ENCODE assay signal across 16 cellular contexts in the genomic region with DNA sequence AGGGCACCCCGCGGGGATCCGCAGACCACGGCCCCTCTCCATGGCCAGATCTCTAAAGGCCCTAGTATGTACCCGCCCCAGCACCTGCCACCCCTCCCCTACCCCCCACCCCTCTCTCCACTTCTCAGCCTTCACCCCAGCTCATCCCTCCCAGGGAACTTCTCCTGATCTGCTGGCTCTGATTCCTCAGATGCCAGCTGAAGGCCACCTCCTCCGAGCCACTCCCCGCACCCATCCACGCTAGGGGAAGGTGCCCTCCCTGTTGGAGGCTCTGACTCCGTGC. TPM values are rescaled to one million over a fixed set of nuclear protein-coding genes. Genes with fewer than 3 reads are reported as not detected.
DNase-seq lines count a peak whose midpoint lies in the region; ATAC-seq and TF ChIP-seq lines count a peak whose summit lies in the region.
"Had no signal": no experiment of that assay in that cellular context is flagged by ENCODE, and none has a peak within 500 bp of the region (broad histone marks: within the 10 kb centered on the region; RNA-seq: fewer than 3 reads in every experiment).

No MANE protein-coding gene starts in this region.

- no peak for TF ChIP-seq CTCF in natural killer cell (IDR thresholded peaks at IDR 0.05)

- H3K27me3 Mint-ChIP-seq in natural killer cell treated with Interleukin-12 subunit alpha and Interleukin-12 subunit beta and Interleukin-15 and Interleukin-18, amount 100 ng/mL, for 72 hours, result peaks cover 0 to 17% of the 10 kb centered on the region in 2 donors
- H3K27me3 Mint-ChIP-seq in natural killer cell (ENCODE audit: low read depth in 2 of 2), result peaks cover 23 to 32% of the 10 kb centered on the region in 2 donors

- intact Hi-C loops in natural killer cell (cut with micrococcal nuclease), result no loop called here
- intact Hi-C loops in sciatic nerve (cut with DNase I), result no loop called here

- no peak overlapping the region for H3K27ac Mint-ChIP-seq in natural killer cell treated with Interleukin-12 subunit alpha and Interleukin-12 subunit beta and Interleukin-15 and Interleukin-18, amount 100 ng/mL, for 72 hours
- H3K27ac Mint-ChIP-seq in natural killer cell, result no peak overlapping the region
- H3K27ac Mint-ChIP-seq: CD4-positive, alpha-beta T cell; GM23338 had no signal

- H3K4me3 Mint-ChIP-seq in natural killer cell treated with Interleukin-12 subunit alpha and Interleukin-12 subunit beta and Interleukin-15 and Interleukin-18, amount 100 ng/mL, for 72 hours, result no peak overlapping the region
- no peak overlapping the region for H3K4me3 Mint-ChIP-seq in natural killer cell
- H3K4me3 Mint-ChIP-seq: CD4-positive, alpha-beta T cell; GM23338 had no signal

- H3K9me3 Mint-ChIP-seq in natural killer cell treated with Interleukin-12 subunit alpha and Interleukin-12 subunit beta and Interleukin-15 and Interleukin-18, amount 100 ng/mL, for 72 hours, result no peaks in the 10 kb centered on the region
- H3K9me3 Mint-ChIP-seq in natural killer cell, result no peaks in the 10 kb centered on the region
- H3K9me3 Mint-ChIP-seq: CD4-positive, alpha-beta T cell had no signal

- DNase-seq in activated CD4-positive, alpha-beta T cell treated with anti-CD3 and anti-CD28 coated beads for 1 hour, result peak; percentile 5
- no peak for DNase-seq in activated CD4-positive, alpha-beta T cell treated with anti-CD3 and anti-CD28 coated beads, Interleukin-2, amount 50 U/mL, for 1 hour
- DNase-seq in natural killer cell treated with Interleukin-12 subunit alpha and Interleukin-12 subunit beta and Interleukin-15 and Interleukin-18, amount 100 ng/mL, for 72 hours (ENCODE audit: low spot score), result peak; percentile 22
- DNase-seq in natural killer cell (no peak), sciatic nerve (ENCODE audit: low spot score) (peak; percentile 31), midbrain (lab: John Stamatoyannopoulos, UW) (no peak)
- DNase-seq: 8988T; AML-193; Calu3; CD4-positive, alpha-beta T cell; DMS153; DMS79 treated with DMSO at 0.1 percent for 48 hours; EL had no signal

- ATAC-seq in natural killer cell treated with Interleukin-12 subunit alpha and Interleukin-12 subunit beta and Interleukin-15 and Interleukin-18, amount 100 ng/mL, for 72 hours, result no peak
- ATAC-seq in natural killer cell (no peak), sciatic nerve (no peak), GM18519 (IDR thresholded peaks at IDR 0.05; ENCODE audit: low FRiP score, unreplicated experiment) (no peak)
- ATAC-seq: GM23338, HepG2 had no signal

- no peaks in the 10 kb centered on the region for H3K4me1 Mint-ChIP-seq in natural killer cell treated with Interleukin-12 subunit alpha and Interleukin-12 subunit beta and Interleukin-15 and Interleukin-18, amount 100 ng/mL, for 72 hours (ENCODE audit: low read depth in 2 of 2)
- H3K4me1 Mint-ChIP-seq in natural killer cell, result no peaks in the 10 kb centered on the region

- no peaks in the 10 kb centered on the region for H3K36me3 Mint-ChIP-seq in natural killer cell treated with Interleukin-12 subunit alpha and Interleukin-12 subunit beta and Interleukin-15 and Interleukin-18, amount 100 ng/mL, for 72 hours
- H3K36me3 Mint-ChIP-seq in natural killer cell, result no peaks in the 10 kb centered on the region

RNA-seq across cellular contexts. Expression of a gene that starts 11.9 kb away (rescaled TPM):
- not detected for total RNA-seq in natural killer cell treated with Interleukin-12 subunit alpha and Interleukin-12 subunit beta and Interleukin-15 and Interleukin-18, amount 100 ng/mL, for 72 hours
- not detected for total RNA-seq in natural killer cell
- total RNA-seq in sciatic nerve, result 0.09 TPM
- total RNA-seq: Calu3; CD4-positive, alpha-beta T cell; GM23338 had no signal

Comparison
In these comparisons a context has a peak if more than half of its experiments do, and no peak if none do; other contexts are left out.
1. DNase-seq: peak in activated CD4-positive, alpha-beta T cell treated with anti-CD3 and anti-CD28 coated beads for 1 hour (single experiment), natural killer cell treated with Interleukin-12 subunit alpha and Interleukin-12 subunit beta and Interleukin-15 and Interleukin-18, amount 100 ng/mL, for 72 hours (single experiment) and sciatic nerve (single experiment); none in activated CD4-positive, alpha-beta T cell treated with anti-CD3 and anti-CD28 coated beads, Interleukin-2, amount 50 U/mL, for 1 hour (single experiment), natural killer cell (single experiment) and midbrain (single experiment).